Comparison of ENCODE assay signal across 32 cellular contexts in genomic region chr10:86229811-86230409, GRCh38.
"Had no signal": no experiment of that assay in that cellular context is flagged by ENCODE, and none has a peak within 500 bp of the region (broad histone marks: within the 10 kb centered on the region; RNA-seq: fewer than 3 reads in every experiment).

No MANE protein-coding gene starts in this region.

- H3K4me2 ChIP-seq: SK-N-SH had no signal

- ATAC-seq: activated CD8-positive, alpha-beta T cell treated with anti-CD3 and anti-CD28 coated beads for 36 hours; activated T-cell treated with anti-CD3 and anti-CD28 coated beads, Interleukin-2, amount 50 U/mL, for 72 hours; activated T-helper 17 cell treated with anti-CD3 and anti-CD28 coated beads, Interleukin-2, amount 50 U/mL, for 72 hours; body of pancreas; Panc1; T-cell; T-helper 17 cell had no signal

- H3K27ac Mint-ChIP-seq: activated CD4-positive, alpha-beta T cell treated with anti-CD3 and anti-CD28 coated beads, Interleukin-2, amount 10 ng/mL, durations not matched to agents 24 days and 14 days; activated CD8-positive, alpha-beta T cell treated with anti-CD3 and anti-CD28 coated beads for 36 hours; activated naive CD4-positive, alpha-beta T cell treated with anti-CD3 and anti-CD28 coated beads, Interleukin-2, amount 50 U/mL, for 24 hours; activated naive CD8-positive, alpha-beta T cell treated with anti-CD3 and anti-CD28 coated beads, Interleukin-2, amount 10 ng/mL, durations not matched to agents 7 days and 5 days; activated T-cell treated with anti-CD3 and anti-CD28 coated beads, Interleukin-2, amount 50 U/mL, for 72 hours; activated T-helper 17 cell treated with anti-CD3 and anti-CD28 coated beads, Interleukin-2, amount 50 U/mL, for 72 hours; T-cell; T-helper 17 cell had no signal

- H3K27me3 Mint-ChIP-seq: activated CD4-positive, alpha-beta T cell treated with anti-CD3 and anti-CD28 coated beads, Interleukin-2, amount 10 ng/mL, durations not matched to agents 24 days and 14 days; activated CD8-positive, alpha-beta T cell treated with anti-CD3 and anti-CD28 coated beads for 36 hours; activated naive CD4-positive, alpha-beta T cell treated with anti-CD3 and anti-CD28 coated beads, Interleukin-2, amount 50 U/mL, for 24 hours had no signal

- H3K4me3 ChIP-seq: body of pancreas, breast epithelium, SJSA1 had no signal

- H3K9ac ChIP-seq: SK-N-SH had no signal

- H3K4me3 Mint-ChIP-seq: activated CD4-positive, alpha-beta T cell treated with anti-CD3 and anti-CD28 coated beads, Interleukin-2, amount 10 ng/mL, durations not matched to agents 24 days and 14 days; activated CD8-positive, alpha-beta T cell treated with anti-CD3 and anti-CD28 coated beads for 36 hours; activated naive CD4-positive, alpha-beta T cell treated with anti-CD3 and anti-CD28 coated beads, Interleukin-2, amount 50 U/mL, for 24 hours; activated naive CD8-positive, alpha-beta T cell treated with anti-CD3 and anti-CD28 coated beads, Interleukin-2, amount 10 ng/mL, durations not matched to agents 7 days and 5 days; activated T-cell treated with anti-CD3 and anti-CD28 coated beads, Interleukin-2, amount 50 U/mL, for 72 hours; activated T-helper 17 cell treated with anti-CD3 and anti-CD28 coated beads, Interleukin-2, amount 50 U/mL, for 72 hours; T-cell; T-helper 17 cell had no signal

- H3K27ac ChIP-seq: body of pancreas, breast epithelium, SJSA1 had no signal

- H3K36me3 Mint-ChIP-seq: activated naive CD4-positive, alpha-beta T cell treated with anti-CD3 and anti-CD28 coated beads, Interleukin-2, amount 50 U/mL, for 24 hours; activated naive CD8-positive, alpha-beta T cell treated with anti-CD3 and anti-CD28 coated beads, Interleukin-2, amount 10 ng/mL, durations not matched to agents 7 days and 5 days; T-cell had no signal

- H3K4me1 Mint-ChIP-seq: activated naive CD4-positive, alpha-beta T cell treated with anti-CD3 and anti-CD28 coated beads, Interleukin-2, amount 50 U/mL, for 24 hours; activated naive CD8-positive, alpha-beta T cell treated with anti-CD3 and anti-CD28 coated beads, Interleukin-2, amount 10 ng/mL, durations not matched to agents 7 days and 5 days; T-cell had no signal

- H3K4me1 ChIP-seq: body of pancreas, breast epithelium, SJSA1 had no signal

- DNase-seq: activated CD4-positive, alpha-beta T cell treated with anti-CD3 and anti-CD28 coated beads, Interleukin-2, amount 10 ng/mL, durations not matched to agents 24 days and 14 days; activated CD4-positive, alpha-beta T cell treated with anti-CD3 and anti-CD28 coated beads, Interleukin-2, amount 50 U/mL, for 4 hours; activated CD8-positive, alpha-beta T cell treated with anti-CD3 and anti-CD28 coated beads for 36 hours; activated effector memory CD4-positive, alpha-beta T cell treated with anti-CD3 and anti-CD28 coated beads, Interleukin-2, amount 50 U/mL, for 16 hours; activated naive CD4-positive, alpha-beta T cell; activated naive CD8-positive, alpha-beta T cell treated with anti-CD3 and anti-CD28 coated beads, Interleukin-2, amount 10 ng/mL, durations not matched to agents 7 days and 5 days; activated T-cell treated with anti-CD3 and anti-CD28 coated beads, Interleukin-2, amount 50 U/mL, for 1 hour; activated T-cell treated with anti-CD3 and anti-CD28 coated beads, Interleukin-2, amount 50 U/mL, for 72 hours; body of pancreas; Kasumi-1; KG1; MM.1S; NCI-H1048; NCI-H1105 treated with DMSO at 0.1 percent for 48 hours; NCI-H1436; NCI-H1694; NCI-H1930; NCI-H2081 treated with DMSO at 0.1 percent for 48 hours; NCI-H226; NCI-H446 treated with DMSO at 0.1 percent for 48 hours; NCI-H524; RPMI8226; SHP77 treated with DMSO at 0.1 percent for 48 hours; SK-N-SH; T-cell; T-helper 17 cell; T-helper 9 cell had no signal

- H3K27me3 ChIP-seq: body of pancreas, breast epithelium, SJSA1 had no signal

- H3K36me3 ChIP-seq: breast epithelium, SJSA1 had no signal

- H3K9me3 Mint-ChIP-seq: activated CD4-positive, alpha-beta T cell treated with anti-CD3 and anti-CD28 coated beads, Interleukin-2, amount 10 ng/mL, durations not matched to agents 24 days and 14 days; activated CD8-positive, alpha-beta T cell treated with anti-CD3 and anti-CD28 coated beads for 36 hours; activated naive CD4-positive, alpha-beta T cell treated with anti-CD3 and anti-CD28 coated beads, Interleukin-2, amount 50 U/mL, for 24 hours; activated naive CD8-positive, alpha-beta T cell treated with anti-CD3 and anti-CD28 coated beads, Interleukin-2, amount 10 ng/mL, durations not matched to agents 7 days and 5 days; activated T-cell treated with anti-CD3 and anti-CD28 coated beads, Interleukin-2, amount 50 U/mL, for 72 hours; activated T-helper 17 cell treated with anti-CD3 and anti-CD28 coated beads, Interleukin-2, amount 50 U/mL, for 72 hours; T-cell had no signal

- H3K9me3 ChIP-seq: body of pancreas, breast epithelium, SJSA1, SK-N-SH had no signal
